9 cellular contexts compared by ENCODE assay signal in genomic region chr19:49852631-49853126, GRCh38. TPM values are rescaled to one million over a fixed set of nuclear protein-coding genes. Genes with fewer than 3 reads are reported as not detected.
A peak's percentile ranks its signal among the peaks of the same experiment; 100 is the strongest.
DNase-seq lines count a peak whose midpoint lies in the region; ATAC-seq and TF ChIP-seq lines count a peak whose summit lies in the region.
"Had no signal": no experiment of that assay in that cellular context is flagged by ENCODE, and none has a peak within 500 bp of the region (broad histone marks: within the 10 kb centered on the region; RNA-seq: fewer than 3 reads in every experiment).

No MANE protein-coding gene starts in this region.

- no peaks in the 10 kb centered on the region for H3K9me3 ChIP-seq in hepatocyte (ENCODE audit: low read depth)

- H3K9me2 ChIP-seq in hepatocyte (replicated peaks; ENCODE audit: insufficient read depth), result no peaks in the 10 kb centered on the region

- intact Hi-C loops in activated CD4-positive, alpha-beta T cell treated with anti-CD3 and anti-CD28 coated beads for 36 hours (cut with DNase I, micrococcal nuclease), result loop anchor here in 1 of 2 experiments (1.0 kb wide), 1 partner anchor 15 kb away; the partner anchor contains the start of gene PNKP
- intact Hi-C loops in activated B cell treated with CpG ODN at 0.5 μM for 24 hours (cut with micrococcal nuclease), result no loop called here

- H3K27me3 ChIP-seq in hepatocyte, result no peaks in the 10 kb centered on the region

- H3K36me3 Mint-ChIP-seq in activated CD4-positive, alpha-beta T cell treated with anti-CD3 and anti-CD28 coated beads for 36 hours (ENCODE audit: low read depth), result peaks cover 23% of the 10 kb centered on the region
- H3K36me3 Mint-ChIP-seq in activated B cell treated with CpG ODN at 0.5 μM for 24 hours (ENCODE audit: low read depth), result peaks cover 23% of the 10 kb centered on the region
- peaks cover 19 to 36% of the 10 kb centered on the region in 2 donors for H3K36me3 Mint-ChIP-seq in stimulated activated naive B cell treated with anti-CD40 and anti-IgM and Interleukin-4, amounts not matched to agents 10 μg/mL and 1 μg/mL and 100 μg/mL, for 72 hours

- H3K4me3 ChIP-seq in hepatocyte, result peak overlapping the region; percentile 66

- peaks cover 11% of the 10 kb centered on the region for H3K9me3 Mint-ChIP-seq in activated CD4-positive, alpha-beta T cell treated with anti-CD3 and anti-CD28 coated beads for 36 hours (ENCODE audit: low read depth)
- H3K9me3 Mint-ChIP-seq in activated B cell treated with CpG ODN at 0.5 μM for 24 hours, result peaks cover 2% of the 10 kb centered on the region
- H3K9me3 Mint-ChIP-seq in stimulated activated naive B cell treated with anti-CD40 and anti-IgM and Interleukin-4, amounts not matched to agents 10 μg/mL and 1 μg/mL and 100 μg/mL, for 72 hours, result peaks cover 8 to 9% of the 10 kb centered on the region in 2 donors

- no peak overlapping the region for H3K27ac ChIP-seq in hepatocyte

- peak; percentile 16 for DNase-seq in activated CD4-positive, alpha-beta T cell treated with anti-CD3 and anti-CD28 coated beads for 36 hours
- no peak for DNase-seq in activated CD4-positive, alpha-beta T cell treated with anti-CD3 and anti-CD28 coated beads for 1 hour
- DNase-seq in activated B cell treated with CpG ODN at 0.5 μM for 24 hours (no peak), hepatocyte (ENCODE audit: low spot score) (no peak), DMS 273 (lab: John Stamatoyannopoulos, UW; ENCODE audit: unreplicated experiment) (no peak)
- no peak for DNase-seq in stimulated activated naive B cell treated with anti-CD40 and anti-IgM and Interleukin-4, amounts not matched to agents 10 μg/mL and 1 μg/mL and 100 μg/mL, for 72 hours

- POLR2A ChIA-PET in activated CD4-positive, alpha-beta T cell treated with anti-CD3 and anti-CD28 coated beads for 36 hours (lab: Charles Lee), result interaction anchor here (1.4 kb wide), 1 partner anchor 17 kb away, joined by 3 read pairs; no protein-coding TSS in a partner anchor
- POLR2A ChIA-PET in activated B cell treated with CpG ODN at 0.5 μM for 24 hours (lab: Charles Lee), result interaction anchor here (0.8 to 2.9 kb wide), 5 partner anchors 9 to 25 kb away, joined by 4 to 62 read pairs (median 6); partner anchors contain the start of genes AKT1S1, PNKP and TBC1D17

- CTCF ChIA-PET in activated CD4-positive, alpha-beta T cell treated with anti-CD3 and anti-CD28 coated beads for 36 hours (lab: Charles Lee), result no interaction called here
- CTCF ChIA-PET in activated B cell treated with CpG ODN at 0.5 μM for 24 hours (lab: Charles Lee), result no interaction called here

- H3K4me1 ChIP-seq in hepatocyte (ENCODE audit: insufficient read depth), result peaks cover 12% of the 10 kb centered on the region

- H3K79me2 ChIP-seq in hepatocyte, result peaks cover 69% of the 10 kb centered on the region

- H4K20me1 ChIP-seq in hepatocyte (ENCODE audit: insufficient read depth, poor library complexity, severe bottlenecking), result peaks cover 60% of the 10 kb centered on the region

- peak overlapping the region; percentile 85 for H3K4me3 Mint-ChIP-seq in activated CD4-positive, alpha-beta T cell treated with anti-CD3 and anti-CD28 coated beads for 36 hours
- peak overlapping the region; percentile 83 for H3K4me3 Mint-ChIP-seq in activated B cell treated with CpG ODN at 0.5 μM for 24 hours
- H3K4me3 Mint-ChIP-seq in stimulated activated naive B cell treated with anti-CD40 and anti-IgM and Interleukin-4, amounts not matched to agents 10 μg/mL and 1 μg/mL and 100 μg/mL, for 72 hours, result peak overlapping the region; percentile 81 to 84

- no peak for ATAC-seq in activated CD4-positive, alpha-beta T cell treated with anti-CD3 and anti-CD28 coated beads for 36 hours
- ATAC-seq in activated B cell treated with CpG ODN at 0.5 μM for 24 hours (ENCODE audit: low read depth) (no peak), GM18519 (IDR thresholded peaks at IDR 0.05; ENCODE audit: low FRiP score, unreplicated experiment) (no peak), GM21529 (IDR thresholded peaks at IDR 0.05; ENCODE audit: unreplicated experiment) (no peak)
- no peak for ATAC-seq in stimulated activated naive B cell treated with anti-CD40 and anti-IgM and Interleukin-4, amounts not matched to agents 10 μg/mL and 1 μg/mL and 100 μg/mL, for 72 hours (replicated peaks)
- ATAC-seq: esophagus mucosa had no signal

- peaks cover 5% of the 10 kb centered on the region for H3K36me3 ChIP-seq in hepatocyte (replicated peaks; ENCODE audit: insufficient read depth, low read depth)

- 62% methylated on average over 14 of the region's 14 CpGs for WGBS in hepatocyte (ENCODE audit: low lambda C conversion rate, missing lambda C conversion rate)

- no peaks in the 10 kb centered on the region for H3K27me3 Mint-ChIP-seq in activated CD4-positive, alpha-beta T cell treated with anti-CD3 and anti-CD28 coated beads for 36 hours
- H3K27me3 Mint-ChIP-seq in activated B cell treated with CpG ODN at 0.5 μM for 24 hours, result no peaks in the 10 kb centered on the region
- no peaks in the 10 kb centered on the region for H3K27me3 Mint-ChIP-seq in stimulated activated naive B cell treated with anti-CD40 and anti-IgM and Interleukin-4, amounts not matched to agents 10 μg/mL and 1 μg/mL and 100 μg/mL, for 72 hours

- peak overlapping the region; percentile 99 for H3K4me2 ChIP-seq in hepatocyte

- peak overlapping the region; percentile 15 for H3K27ac Mint-ChIP-seq in activated CD4-positive, alpha-beta T cell treated with anti-CD3 and anti-CD28 coated beads for 36 hours
- peak overlapping the region; percentile 22 for H3K27ac Mint-ChIP-seq in activated B cell treated with CpG ODN at 0.5 μM for 24 hours
- peak overlapping the region; percentile 37 for H3K27ac Mint-ChIP-seq in stimulated activated naive B cell treated with anti-CD40 and anti-IgM and Interleukin-4, amounts not matched to agents 10 μg/mL and 1 μg/mL and 100 μg/mL, for 72 hours

- TF ChIP-seq CTCF in activated B cell treated with CpG ODN at 0.5 μM for 24 hours (IDR thresholded peaks at IDR 0.05), result no peak
- no peak for TF ChIP-seq CTCF in hepatocyte (IDR thresholded peaks at IDR 0.05; ENCODE audit: poor library complexity)

- H2AFZ ChIP-seq in hepatocyte, result no peak overlapping the region

- peaks cover 36% of the 10 kb centered on the region for H3K4me1 Mint-ChIP-seq in activated CD4-positive, alpha-beta T cell treated with anti-CD3 and anti-CD28 coated beads for 36 hours
- H3K4me1 Mint-ChIP-seq in activated B cell treated with CpG ODN at 0.5 μM for 24 hours, result peaks cover 51% of the 10 kb centered on the region
- H3K4me1 Mint-ChIP-seq in stimulated activated naive B cell treated with anti-CD40 and anti-IgM and Interleukin-4, amounts not matched to agents 10 μg/mL and 1 μg/mL and 100 μg/mL, for 72 hours, result peaks cover 39 to 61% of the 10 kb centered on the region in 2 donors

RNA-seq across cellular contexts. Expression of gene PTOV1, which starts 1.7 kb away (rescaled TPM):
- 100 to 1,000 TPM in 1 of 2 experiments, 10 to 100 TPM in 1; 76.9 to 104 TPM for total RNA-seq in activated CD4-positive, alpha-beta T cell treated with anti-CD3 and anti-CD28 coated beads for 36 hours
- total RNA-seq in activated B cell treated with CpG ODN at 0.5 μM for 24 hours (103 and 107 TPM in 2 replicates), hepatocyte (76.4 and 114 TPM in 2 replicates)
- 294 and 305 TPM in 2 replicates for polyA plus RNA-seq in hepatocyte

RNA-seq across cellular contexts. Expression of gene PNKP, which starts 14.7 kb away (rescaled TPM):
- 10 to 100 TPM; 59.5 to 65.7 TPM for total RNA-seq in activated CD4-positive, alpha-beta T cell treated with anti-CD3 and anti-CD28 coated beads for 36 hours
- total RNA-seq in activated B cell treated with CpG ODN at 0.5 μM for 24 hours (174 and 205 TPM in 2 replicates), hepatocyte (16.1 and 27.0 TPM in 2 replicates)
- polyA plus RNA-seq in hepatocyte, result 68.6 and 84.4 TPM in 2 replicates

RNA-seq across cellular contexts. Expression of gene AKT1S1, which starts 24.5 kb away (rescaled TPM):
- total RNA-seq in activated CD4-positive, alpha-beta T cell treated with anti-CD3 and anti-CD28 coated beads for 36 hours, result 10 to 100 TPM; 16.1 to 20.3 TPM
- total RNA-seq in activated B cell treated with CpG ODN at 0.5 μM for 24 hours (21.3 and 28.7 TPM in 2 replicates), hepatocyte (15.6 and 16.3 TPM in 2 replicates)
- polyA plus RNA-seq in hepatocyte, result 73.0 and 74.5 TPM in 2 replicates

RNA-seq across cellular contexts. Expression of gene TBC1D17, which starts 24.8 kb away (rescaled TPM):
- total RNA-seq in activated CD4-positive, alpha-beta T cell treated with anti-CD3 and anti-CD28 coated beads for 36 hours, result 10 to 100 TPM; 29.1 to 29.6 TPM
- total RNA-seq in activated B cell treated with CpG ODN at 0.5 μM for 24 hours (51.1 and 57.0 TPM in 2 replicates), hepatocyte (10.7 and 13.4 TPM in 2 replicates)
- 52.8 and 55.1 TPM in 2 replicates for polyA plus RNA-seq in hepatocyte

RNA-seq across cellular contexts. Expression of gene MED25, which starts 34.6 kb away (rescaled TPM):
- 10 to 100 TPM; 39.6 to 49.9 TPM for total RNA-seq in activated CD4-positive, alpha-beta T cell treated with anti-CD3 and anti-CD28 coated beads for 36 hours
- 70.1 and 88.8 TPM in 2 replicates for total RNA-seq in activated B cell treated with CpG ODN at 0.5 μM for 24 hours
- 23.0 and 29.6 TPM in 2 replicates for total RNA-seq in hepatocyte
- 83.9 and 100 TPM in 2 replicates for polyA plus RNA-seq in hepatocyte
